13 cellular contexts compared by ENCODE assay signal in genomic region chr10:123157210-123157609, GRCh38. TPM values are rescaled to one million over a fixed set of nuclear protein-coding genes. Genes with fewer than 3 reads are reported as not detected.
A peak's percentile ranks its signal among the peaks of the same experiment; 100 is the strongest.
DNase-seq lines count a peak whose midpoint lies in the region; ATAC-seq, FAIRE-seq and TF ChIP-seq lines count a peak whose summit lies in the region.
"Had no signal": no experiment of that assay in that cellular context is flagged by ENCODE, and none has a peak within 500 bp of the region (broad histone marks: within the 10 kb centered on the region; RNA-seq: fewer than 3 reads in every experiment).

No MANE protein-coding gene starts in this region.

- H3K79me1 ChIP-seq in trophoblast cell (ENCODE audit: low read length) = peaks cover 7% of the 10 kb centered on the region

- H3K79me2 ChIP-seq in GM12878 (ENCODE audit: control insufficient read depth, insufficient read depth, low read length) (peaks cover 79% of the 10 kb centered on the region), trophoblast cell (ENCODE audit: control insufficient read depth, insufficient read depth, low read length, poor library complexity) (peaks cover 8% of the 10 kb centered on the region)

- H3K36me3 Mint-ChIP-seq in activated T-cell treated with anti-CD3 and anti-CD28 coated beads, Interleukin-2, amount 50 U/mL, for 4 hours (ENCODE audit: insufficient read depth) = peaks cover 54% of the 10 kb centered on the region

- intact Hi-C loops in GM12878 (cut with micrococcal nuclease; ENCODE audit: unreplicated experiment) (no loop called here), aorta (cut with DNase I) (loop anchor here (10.0 kb wide), 3 partner anchors 152 to 1308 kb away; partner anchors contain the start of genes ACADSB (in 1 of the 2), IKZF5 (in 1 of the 2), LHPP (in 1 of the 2) and PSTK (in 1 of the 2))

- ATAC-seq in activated T-cell treated with anti-CD3 and anti-CD28 coated beads, Interleukin-2, amount 50 U/mL, for 4 hours = no peak
- no peak for ATAC-seq in GM12878
- no peak for ATAC-seq in aorta (ENCODE audit: low FRiP score)
- ATAC-seq: activated CD4-positive, CD25-positive, alpha-beta regulatory T cell treated with anti-CD3 and anti-CD28 coated beads, Interleukin-2, amount 50 U/mL, for 24 hours had no signal

- TF ChIP-seq CTCF in GM12878 (IDR thresholded peaks at IDR 0.05 in 2 of 3, conservative IDR thresholded peaks at IDR 0.05 in 1 of 3; ENCODE audit: control insufficient read depth in 2 of 3, extremely low read depth in 1 of 3, insufficient read depth in 1 of 3, low read depth in 3 of 3, low read length in 3 of 3) = no peak

- RAD21 ChIA-PET in GM12878 (lab: Charles Lee; ENCODE audit: unreplicated experiment) = no interaction called here

- no peaks in the 10 kb centered on the region for H3K9me3 Mint-ChIP-seq in activated T-cell treated with anti-CD3 and anti-CD28 coated beads, Interleukin-2, amount 50 U/mL, for 4 hours

- no peak for TF ChIP-seq EP300 in GM12878 (IDR thresholded peaks at IDR 0.05; ENCODE audit: borderline replicate concordance in 1 of 2, control insufficient read depth in 1 of 2, low read depth in 2 of 2, low read length in 2 of 2)

- H3K4ac ChIP-seq in trophoblast cell (ENCODE audit: low read depth, low read length) = no peak overlapping the region

- TF ChIP-seq POLR2A in GM12878 (IDR thresholded peaks at IDR 0.05; ENCODE audit: low read depth, low read length) = no peak

- no peaks in the 10 kb centered on the region for H3K9me3 ChIP-seq in GM12878 (replicated peaks; ENCODE audit: control insufficient read depth, insufficient read depth, low read length)
- H3K9me3 ChIP-seq in trophoblast cell (ENCODE audit: insufficient read depth, low read depth, low read length) = no peaks in the 10 kb centered on the region
- H3K9me3 ChIP-seq in aorta (ENCODE audit: control insufficient read depth, low read length) = no peaks in the 10 kb centered on the region

- H4K12ac ChIP-seq in trophoblast cell (ENCODE audit: low read depth, low read length) = no peak overlapping the region

- H3K27ac ChIP-seq in GM12878 (ENCODE audit: control insufficient read depth, insufficient read depth) = no peak overlapping the region
- H3K27ac ChIP-seq in trophoblast cell (ENCODE audit: low read depth, low read length) = no peak overlapping the region
- no peak overlapping the region for H3K27ac ChIP-seq in aorta (ENCODE audit: low read depth in 1 of 2, low read length in 2 of 2)
- H3K27ac ChIP-seq: C4-2B, cardiac muscle cell had no signal

- H2AK5ac ChIP-seq in trophoblast cell (ENCODE audit: low read length) = no peak overlapping the region

- H3K23ac ChIP-seq in trophoblast cell (ENCODE audit: low read length) = no peak overlapping the region

- no peak for DNase-seq in activated T-cell treated with anti-CD3 and anti-CD28 coated beads, Interleukin-2, amount 50 U/mL, for 4 hours
- DNase-seq in activated T-cell treated with anti-CD3 and anti-CD28 coated beads for 4 hours (no peak), MV-4-11 (lab: John Stamatoyannopoulos, UW) (peak; percentile 31), GM12878 (ENCODE audit: low read depth, low spot score) (no peak), trophoblast cell (peak; percentile 58 to 89), aorta (no peak), NCI-H524 treated with DMSO at 0.1 percent for 48 hours (lab: John Stamatoyannopoulos, UW) (no peak), NCI-H2171 treated with DMSO at 0.1 percent for 48 hours (lab: John Stamatoyannopoulos, UW) (no peak)
- DNase-seq: NCI-H446; stimulated activated CD4-positive, alpha-beta T cell treated with anti-CD3 and anti-CD28 coated beads, Interleukin-4, amount 100 ng/mL, for 4 hours had no signal

- H2BK120ac ChIP-seq in trophoblast cell (ENCODE audit: insufficient read depth, low read length, poor library complexity) = no peak overlapping the region

- no peak overlapping the region for H3K9ac ChIP-seq in GM12878 (ENCODE audit: control insufficient read depth, insufficient read depth, low read length)
- H3K9ac ChIP-seq in trophoblast cell (ENCODE audit: low read length) = no peak overlapping the region

- no peak overlapping the region for H2BK5ac ChIP-seq in trophoblast cell (ENCODE audit: low read depth, low read length, poor library complexity)

- no peak for TF ChIP-seq RAD21 in GM12878 (IDR thresholded peaks at IDR 0.05; ENCODE audit: insufficient read depth, low read depth, low read length)

- SMC1A ChIA-PET in GM12878 (lab: Charles Lee; ENCODE audit: uncharacterized antibody, unreplicated experiment) = interaction anchor here (0.7 to 1.9 kb wide), 4 partner anchors 8 to 397 kb away, joined by 4 to 9 read pairs (median 6); no protein-coding TSS in a partner anchor

- H3K4me3 ChIP-seq in GM12878 (peak overlapping the region; percentile 93), trophoblast cell (ENCODE audit: low read depth, low read length) (no peak overlapping the region), aorta (ENCODE audit: low read length in 2 of 2) (no peak overlapping the region)
- H3K4me3 ChIP-seq: cardiac muscle cell had no signal

- peaks cover 1 to 29% of the 10 kb centered on the region in 2 experiments for H3K36me3 ChIP-seq in GM12878 (ENCODE audit: control insufficient read depth in 2 of 2, insufficient read depth in 2 of 2, low read length in 1 of 2)
- peaks cover 6 to 12% of the 10 kb centered on the region in 2 experiments for H3K36me3 ChIP-seq in trophoblast cell (ENCODE audit: control insufficient read depth in 1 of 2, insufficient read depth in 2 of 2, low read length in 2 of 2)
- H3K36me3 ChIP-seq in aorta (ENCODE audit: control insufficient read depth in 1 of 2, insufficient read depth in 2 of 2, low read length in 1 of 2) = peaks cover 0 to 5% of the 10 kb centered on the region in 2 donors

- BruUV-seq in GM12878 (replicated peaks; lab: Mats Ljungman, UMichigan) = TSS peak; percentile 29

- H2AFZ ChIP-seq in GM12878 (ENCODE audit: control insufficient read depth, low read depth, low read length) = no peak overlapping the region
- H2AFZ ChIP-seq in trophoblast cell (ENCODE audit: insufficient read depth, low read length, poor library complexity) = no peak overlapping the region

- POLR2A ChIA-PET in GM12878 (lab: Charles Lee) = interaction anchor here (0.7 to 1.1 kb wide), 2 partner anchors 241 to 785 kb away, joined by 3 read pairs; no protein-coding TSS in a partner anchor

- H3K4me1 ChIP-seq in GM12878 (ENCODE audit: control insufficient read depth, insufficient read depth, low read length) (peaks cover 9% of the 10 kb centered on the region; the same call in 1 of the 2 replicates), trophoblast cell (ENCODE audit: control insufficient read depth in 1 of 2, insufficient read depth in 2 of 2, low read length in 2 of 2) (no peaks in the 10 kb centered on the region), aorta (ENCODE audit: control insufficient read depth in 1 of 2, insufficient read depth in 2 of 2, low read length in 2 of 2) (no peaks in the 10 kb centered on the region)

- H4K8ac ChIP-seq in trophoblast cell (ENCODE audit: low read depth, low read length) = no peak overlapping the region

- peak overlapping the region; percentile 30 for H3K4me2 ChIP-seq in GM12878 (ENCODE audit: control insufficient read depth, insufficient read depth)
- H3K4me2 ChIP-seq in trophoblast cell (ENCODE audit: low read length) = no peak overlapping the region

- no peak overlapping the region for H2BK12ac ChIP-seq in trophoblast cell (ENCODE audit: low read length)

- no peaks in the 10 kb centered on the region for H3K27me3 Mint-ChIP-seq in activated T-cell treated with anti-CD3 and anti-CD28 coated beads, Interleukin-2, amount 50 U/mL, for 4 hours (ENCODE audit: low read depth)

- in situ Hi-C loops in GM12878 (cut with MboI) = no loop called here

- no peak overlapping the region for H3K14ac ChIP-seq in trophoblast cell (ENCODE audit: low read length)

- FAIRE-seq in GM12878 (lab: Jason Lieb, UNC) = no peak

- H4K20me1 ChIP-seq in GM12878 (ENCODE audit: control insufficient read depth, insufficient read depth) = no peaks in the 10 kb centered on the region; the same call in none of the 2 replicates

- H3K4me1 Mint-ChIP-seq in activated T-cell treated with anti-CD3 and anti-CD28 coated beads, Interleukin-2, amount 50 U/mL, for 4 hours (ENCODE audit: low read depth) = peaks cover 76% of the 10 kb centered on the region

- H3K18ac ChIP-seq in trophoblast cell (ENCODE audit: low read length) = no peak overlapping the region

- H3K27me3 ChIP-seq in GM12878 (replicated peaks in 1 of 2; ENCODE audit: control insufficient read depth in 2 of 2, insufficient read depth in 2 of 2, low read length in 1 of 2) = no peaks in the 10 kb centered on the region
- H3K27me3 ChIP-seq in trophoblast cell (ENCODE audit: insufficient read depth, low read length) = no peaks in the 10 kb centered on the region
- no peaks in the 10 kb centered on the region for H3K27me3 ChIP-seq in aorta (ENCODE audit: control insufficient read depth in 1 of 2, insufficient read depth in 2 of 2, low read length in 1 of 2)

- CTCF ChIA-PET in GM12878 (lab: Yijun Ruan, JAX) = interaction anchor here (1.5 kb wide), 1 partner anchor 224 kb away, joined by 6 read pairs; no protein-coding TSS in a partner anchor

- peak overlapping the region; percentile 2 for H3K4me3 Mint-ChIP-seq in activated T-cell treated with anti-CD3 and anti-CD28 coated beads, Interleukin-2, amount 50 U/mL, for 4 hours

- no peak overlapping the region for H4K91ac ChIP-seq in trophoblast cell (ENCODE audit: low read depth, low read length)

- WGBS in GM12878 (ENCODE audit: insufficient coverage, insufficient replicate concordance, low lambda C conversion rate, missing lambda C conversion rate) = 84% methylated on average over 3 of the region's 3 CpGs
- WGBS in trophoblast cell (ENCODE audit: extremely low coverage, insufficient coverage, insufficient read length) = no CpG with 5 or more reads among the region's 3 CpGs
- WGBS in aorta, 2 donors = 79 to 82% methylated on average over 3 of the region's 3 CpGs

RNA-seq across cellular contexts. Expression of gene BUB3, which starts 3.0 kb away (rescaled TPM):
- total RNA-seq in activated T-cell treated with anti-CD3 and anti-CD28 coated beads, Interleukin-2, amount 50 U/mL, for 4 hours = 100 to 1,000 TPM; 169 to 185 (median 173) TPM
- total RNA-seq in GM12878 (2013; cell fraction: nucleolus; rRNA removed) = 259 and 269 TPM in 2 replicates
- total RNA-seq in GM12878 (2014; rRNA removed) (471 and 555 TPM in 2 replicates), GM12878 (2014; rRNA removed; fragmentation: Illumina TruSeq; extraction: Trizol) (248 and 262 TPM in 2 replicates), GM12878 (2021) (252 and 260 TPM in 2 replicates), aorta (10 to 100 TPM; 42.9 to 61.4 TPM)
- 91.1 TPM for polyA plus RNA-seq in GM12878 (2011; ENCODE audit: low read depth)
- polyA plus RNA-seq in GM12878 (2011; rRNA removed) (312 and 334 TPM in 2 replicates), GM12878 (2014; fragmentation: Illumina TruSeq; extraction: Trizol) (228 and 312 TPM in 2 replicates), GM12878 (2014; fragmentation: Nextera tagmentation; extraction: Ambion mirVana) (1,000 to 10,000 TPM in 1 of 2 experiments, 100 to 1,000 TPM in 1; 648 to 1,126 TPM), GM12878 (2014; rRNA removed) (395 and 513 TPM in 2 replicates), GM12878 (2016; fragmentation: Nextera tagmentation; extraction: Ambion mirVana) (100 to 1,000 TPM; 487 to 530 TPM), aorta (10 to 100 TPM; 40.6 to 54.0 TPM)
- 276 and 371 TPM in 2 replicates for polyA plus RNA-seq in GM12878 (2011; cell fraction: cytosol; rRNA removed)
- polyA plus RNA-seq in GM12878 (2011; cell fraction: nucleus; rRNA removed) = 512 and 524 TPM in 2 replicates
- polyA plus RNA-seq in GM12878 (2012) = 164 and 233 TPM in 2 replicates
- polyA minus RNA-seq in GM12878 (2011; rRNA and poly(A)+ RNA removed) = 402 and 493 TPM in 2 replicates
- polyA minus RNA-seq in GM12878 (2011; cell fraction: cytosol; rRNA and poly(A)+ RNA removed) = 129 and 154 TPM in 2 replicates
- 259 and 337 TPM in 2 replicates for polyA minus RNA-seq in GM12878 (2011; cell fraction: nucleus; rRNA and poly(A)+ RNA removed)
- polyA plus RNA-seq in trophoblast cell (2013) = 65.8 and 67.5 TPM in 2 replicates

RNA-seq across cellular contexts. Expression of gene HMX2, which starts 9.3 kb away (rescaled TPM):
- total RNA-seq in activated T-cell treated with anti-CD3 and anti-CD28 coated beads, Interleukin-2, amount 50 U/mL, for 4 hours = under 1 TPM in 1 of 3 donors, not detected in 2; 0.11 TPM
- total RNA-seq in GM12878 (2013; cell fraction: nucleolus; rRNA removed) = 0.86 and 1.1 TPM in 2 replicates
- total RNA-seq in GM12878 (2014; rRNA removed) = 12.0 and 16.8 TPM in 2 replicates
- 3.1 and 4.5 TPM in 2 replicates for total RNA-seq in GM12878 (2014; rRNA removed; fragmentation: Illumina TruSeq; extraction: Trizol)
- total RNA-seq in GM12878 (2021) = 19.8 and 22.0 TPM in 2 replicates
- 0.47 TPM for polyA plus RNA-seq in GM12878 (2011; ENCODE audit: low read depth)
- polyA plus RNA-seq in GM12878 (2011; rRNA removed) = not detected in 2 replicates
- polyA plus RNA-seq in GM12878 (2011; cell fraction: cytosol; rRNA removed) = 0.08 and 0.10 TPM in 2 replicates
- 0.10 and 0.15 TPM in 2 replicates for polyA plus RNA-seq in GM12878 (2011; cell fraction: nucleus; rRNA removed)
- 3.6 and 5.8 TPM in 2 replicates for polyA plus RNA-seq in GM12878 (2012)
- 2.8 and 2.9 TPM in 2 replicates for polyA plus RNA-seq in GM12878 (2014; fragmentation: Illumina TruSeq; extraction: Trizol)
- 1 to 10 TPM; 1.4 to 3.0 TPM for polyA plus RNA-seq in GM12878 (2014; fragmentation: Nextera tagmentation; extraction: Ambion mirVana)
- polyA plus RNA-seq in GM12878 (2014; rRNA removed) = 23.6 and 26.4 TPM in 2 replicates
- 10 to 100 TPM; 30.6 to 31.3 TPM for polyA plus RNA-seq in GM12878 (2016; fragmentation: Nextera tagmentation; extraction: Ambion mirVana)
- 0.15 TPM in 1 of 2 replicates, not detected in the other for polyA minus RNA-seq in GM12878 (2011; rRNA and poly(A)+ RNA removed)
- polyA minus RNA-seq in GM12878 (2011; cell fraction: cytosol; rRNA and poly(A)+ RNA removed) = not detected in 2 replicates
- polyA minus RNA-seq in GM12878 (2011; cell fraction: nucleus; rRNA and poly(A)+ RNA removed) = not detected in 2 replicates
- polyA plus RNA-seq in trophoblast cell (2013) = not detected in 2 replicates
- total RNA-seq in aorta = not detected
- polyA plus RNA-seq in aorta = not detected
- total RNA-seq: cardiac muscle cell had no signal
- polyA plus RNA-seq: cardiac muscle cell had no signal

RNA-seq across cellular contexts. Expression of gene HMX3, which starts 21.4 kb away (rescaled TPM):
- total RNA-seq in activated T-cell treated with anti-CD3 and anti-CD28 coated beads, Interleukin-2, amount 50 U/mL, for 4 hours = under 1 TPM in 1 of 3 donors, not detected in 2; 0.16 TPM
- 8.9 and 12.1 TPM in 2 replicates for total RNA-seq in GM12878 (2013; cell fraction: nucleolus; rRNA removed)
- total RNA-seq in GM12878 (2014; rRNA removed) (29.6 and 32.8 TPM in 2 replicates), GM12878 (2014; rRNA removed; fragmentation: Illumina TruSeq; extraction: Trizol) (3.5 and 4.8 TPM in 2 replicates), GM12878 (2021) (54.6 and 60.5 TPM in 2 replicates), aorta (not detected)
- 2.1 TPM for polyA plus RNA-seq in GM12878 (2011; ENCODE audit: low read depth)
- polyA plus RNA-seq in GM12878 (2011; rRNA removed) (0.19 and 0.65 TPM in 2 replicates), GM12878 (2014; fragmentation: Illumina TruSeq; extraction: Trizol) (0.27 and 0.63 TPM in 2 replicates), GM12878 (2014; fragmentation: Nextera tagmentation; extraction: Ambion mirVana) (not detected), GM12878 (2014; rRNA removed) (34.3 and 38.6 TPM in 2 replicates), GM12878 (2016; fragmentation: Nextera tagmentation; extraction: Ambion mirVana) (10 to 100 TPM; 14.0 to 16.6 TPM), aorta (not detected)
- 1.3 and 2.9 TPM in 2 replicates for polyA plus RNA-seq in GM12878 (2011; cell fraction: cytosol; rRNA removed)
- polyA plus RNA-seq in GM12878 (2011; cell fraction: nucleus; rRNA removed) = 1.4 and 3.6 TPM in 2 replicates
- 8.8 and 9.0 TPM in 2 replicates for polyA plus RNA-seq in GM12878 (2012)
- polyA minus RNA-seq in GM12878 (2011; rRNA and poly(A)+ RNA removed) = 0.29 and 1.0 TPM in 2 replicates
- 3.2 and 4.4 TPM in 2 replicates for polyA minus RNA-seq in GM12878 (2011; cell fraction: cytosol; rRNA and poly(A)+ RNA removed)
- 1.3 and 1.7 TPM in 2 replicates for polyA minus RNA-seq in GM12878 (2011; cell fraction: nucleus; rRNA and poly(A)+ RNA removed)
- not detected in 2 replicates for polyA plus RNA-seq in trophoblast cell (2013)
- total RNA-seq: cardiac muscle cell had no signal
- polyA plus RNA-seq: cardiac muscle cell had no signal

Comparison
In these comparisons a context has a peak if more than half of its experiments do, and no peak if none do; other contexts are left out.
1. DNase-seq: peak in MV-4-11 (single experiment) and trophoblast cell (2 of 2); none in activated T-cell treated with anti-CD3 and anti-CD28 coated beads, Interleukin-2, amount 50 U/mL, for 4 hours (single experiment), activated T-cell treated with anti-CD3 and anti-CD28 coated beads for 4 hours (single experiment), GM12878 (single experiment), aorta (0 of 2), NCI-H524 treated with DMSO at 0.1 percent for 48 hours (single experiment) and NCI-H2171 treated with DMSO at 0.1 percent for 48 hours (single experiment).